8 cellular contexts compared by ENCODE assay signal in the genomic region with DNA sequence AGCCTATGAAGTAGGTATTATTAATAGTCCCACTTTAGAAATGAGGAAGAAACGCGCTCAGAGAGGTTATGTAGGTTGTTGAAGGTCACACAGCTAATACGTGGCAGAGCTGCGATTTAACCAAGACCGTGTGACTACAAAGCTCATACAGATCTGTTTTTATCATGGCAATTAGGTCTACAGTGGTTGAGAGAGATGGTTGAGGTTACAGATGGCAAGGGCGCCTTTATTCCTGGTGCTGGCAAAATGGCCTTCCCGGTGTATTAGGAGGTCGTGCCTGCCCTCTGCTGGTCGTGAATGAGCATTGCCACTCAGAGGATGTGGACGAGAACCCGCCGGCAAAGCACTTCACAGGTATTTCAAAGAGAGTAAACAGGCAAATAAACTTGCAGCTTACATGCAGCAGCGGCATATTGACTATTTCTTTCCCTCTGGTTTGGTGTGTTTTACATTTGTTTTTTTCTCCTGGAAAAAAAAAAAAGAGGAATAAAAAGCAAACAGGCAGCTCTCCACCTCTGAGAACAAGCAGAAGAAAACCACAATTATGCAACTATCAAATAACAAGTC.
DNase-seq lines count a peak whose midpoint lies in the region; ATAC-seq and TF ChIP-seq lines count a peak whose summit lies in the region.

No MANE protein-coding gene starts in this region.

- no peaks in the 10 kb centered on the region for H3K4me1 ChIP-seq in A673 (ENCODE audit: insufficient read depth, low read length, poor library complexity, severe bottlenecking)
- peaks cover 0 to 6% (median 0%) of the 10 kb centered on the region in 4 donors for H3K4me1 ChIP-seq in stomach

- peaks cover 18% of the 10 kb centered on the region for H3K27me3 Mint-ChIP-seq in nephron progenitor cell (ENCODE audit: low read depth, poor library complexity)

- peaks cover 4% of the 10 kb centered on the region for H3K9me3 Mint-ChIP-seq in nephron progenitor cell

- TF ChIP-seq POLR2A in stomach (IDR thresholded peaks at IDR 0.05) = no peak

- no peak overlapping the region for H3K4me3 ChIP-seq in A673 (ENCODE audit: low read depth, low read length, poor library complexity, severe bottlenecking)
- H3K4me3 ChIP-seq in Jurkat, Clone E6-1 (ENCODE audit: low read length) = no peak overlapping the region
- no peak overlapping the region for H3K4me3 ChIP-seq in stomach

- POLR2A ChIA-PET in A673 (lab: Charles Lee; ENCODE audit: low non-redundant PET) = no interaction called here

- ATAC-seq in GM18907 (IDR thresholded peaks at IDR 0.05; ENCODE audit: unreplicated experiment) = peak; percentile 71

- H3K9me3 ChIP-seq in A673 (ENCODE audit: low read depth, low read length, poor library complexity, severe bottlenecking) (no peaks in the 10 kb centered on the region), stomach (no peaks in the 10 kb centered on the region)

- intact Hi-C loops in A673 (cut with micrococcal nuclease; ENCODE audit: unreplicated experiment) = loop anchor here (1.0 to 10.0 kb wide), 5 partner anchors 356 to 780 kb away; no protein-coding TSS in a partner anchor
- intact Hi-C loops in stomach (cut with DNase I; ENCODE audit: low total_unique reads) = loop anchor here (5.0 kb wide), 1 partner anchor 356 kb away; no protein-coding TSS in a partner anchor

- peak; percentile 94 for TF ChIP-seq CTCF in A673 (conservative IDR thresholded peaks at IDR 0.05; ENCODE audit: low read depth, low read length)
- peak; percentile 89 for TF ChIP-seq CTCF in nephron progenitor cell (IDR thresholded peaks at IDR 0.05)
- TF ChIP-seq CTCF in stomach (IDR thresholded peaks at IDR 0.05) = peak in 6 of 7 experiments; percentile 44 to 90 (median 84)

- H3K27ac Mint-ChIP-seq in nephron progenitor cell = no peak overlapping the region

- H3K36me3 ChIP-seq in A673 (ENCODE audit: insufficient read depth, low read length, poor library complexity, severe bottlenecking) = no peaks in the 10 kb centered on the region
- H3K36me3 ChIP-seq in stomach = no peaks in the 10 kb centered on the region

- H3K4me3 Mint-ChIP-seq in nephron progenitor cell = no peak overlapping the region

- no peak for TF ChIP-seq EP300 in stomach (IDR thresholded peaks at IDR 0.05)

- H3K36me3 Mint-ChIP-seq in nephron progenitor cell (ENCODE audit: low read depth) = no peaks in the 10 kb centered on the region

- H3K27me3 ChIP-seq in A673 (replicated peaks; ENCODE audit: insufficient read depth, low read depth, low read length, poor library complexity) = no peaks in the 10 kb centered on the region
- H3K27me3 ChIP-seq in stomach = peaks cover 0 to 35% (median 6%) of the 10 kb centered on the region in 3 donors

- H3K4me1 Mint-ChIP-seq in nephron progenitor cell = peaks cover 53% of the 10 kb centered on the region

- WGBS in stomach, 5 donors = 18 to 20% (median 19%) methylated on average over 13 of the region's 13 CpGs

- H3K27ac ChIP-seq in A673 (ENCODE audit: low read depth, low read length, poor library complexity, severe bottlenecking) (no peak overlapping the region), stomach (no peak overlapping the region)

- CTCF ChIA-PET in A673 (lab: Charles Lee) = interaction anchor here (0.6 to 1.8 kb wide), 6 partner anchors 16 to 821 kb away, joined by 3 to 13 read pairs (median 6); no protein-coding TSS in a partner anchor

- peak; percentile 81 for DNase-seq in A673 (ENCODE audit: low spot score)
- DNase-seq in Jurkat, Clone E6-1 (ENCODE audit: low read depth, low spot score) = peak; percentile 65
- DNase-seq in OCI-M1 (lab: John Stamatoyannopoulos, UW) = peak; percentile 70
- DNase-seq in activated T-cell treated with anti-CD3 and anti-CD28 coated beads for 48 hours (ENCODE audit: low read depth) = peak; percentile 47
- peak; percentile 51 for DNase-seq in fibroblast of gingiva (ENCODE audit: low read depth)
- DNase-seq in nephron progenitor cell = peak; percentile 78
- peak; percentile 75 for DNase-seq in stomach

- BruUV-seq in A673 (replicated peaks; lab: Mats Ljungman, UMichigan) = no TSS peak
